Comparison of ENCODE assay signal across 10 cellular contexts in genomic region chr1:211605613-211606326, GRCh38. TPM values are rescaled to one million over a fixed set of nuclear protein-coding genes. Genes with fewer than 3 reads are reported as not detected.
DNase-seq lines count a peak whose midpoint lies in the region; ATAC-seq, FAIRE-seq and TF ChIP-seq lines count a peak whose summit lies in the region.
"Had no signal": no experiment of that assay in that cellular context is flagged by ENCODE, and none has a peak within 500 bp of the region (broad histone marks: within the 10 kb centered on the region; RNA-seq: fewer than 3 reads in every experiment).

No MANE protein-coding gene starts in this region.

- no peaks in the 10 kb centered on the region for H3K9me3 Mint-ChIP-seq in CD4-positive, CD25-positive, alpha-beta regulatory T cell
- H3K9me3 Mint-ChIP-seq in activated CD8-positive, alpha-beta T cell treated with anti-CD3 and anti-CD28 coated beads, Interleukin-2, amount 10 ng/mL, durations not matched to agents 7 days and 5 days (ENCODE audit: insufficient read depth): no peaks in the 10 kb centered on the region
- peaks cover 0 to 2% (median 0%) of the 10 kb centered on the region in 11 donors for H3K9me3 Mint-ChIP-seq in naive thymus-derived CD4-positive, alpha-beta T cell
- H3K9me3 Mint-ChIP-seq: stimulated activated naive CD8-positive, alpha-beta T cell treated with anti-CD3 and anti-CD28 coated beads, Interleukin-15, amount 100 ng/mL, for 72 hours had no signal

- peak overlapping the region in 3 of 4 donors; percentile 43 to 86 (median 83) for H3K4me3 Mint-ChIP-seq in CD4-positive, CD25-positive, alpha-beta regulatory T cell
- H3K4me3 Mint-ChIP-seq in activated CD8-positive, alpha-beta T cell treated with anti-CD3 and anti-CD28 coated beads, Interleukin-2, amount 10 ng/mL, durations not matched to agents 7 days and 5 days: peak overlapping the region; percentile 60
- peak overlapping the region; percentile 35 to 87 (median 82) for H3K4me3 Mint-ChIP-seq in naive thymus-derived CD4-positive, alpha-beta T cell

- CTCF ChIA-PET in activated CD8-positive, alpha-beta T cell treated with anti-CD3 and anti-CD28 coated beads, Interleukin-2, amount 10 ng/mL, durations not matched to agents 7 days and 5 days (lab: Charles Lee): interaction anchor here (0.9 to 1.3 kb wide), 6 partner anchors 15 to 91 kb away, joined by 3 to 6 read pairs (median 3); partner anchors contain the start of gene SLC30A1
- CTCF ChIA-PET in naive thymus-derived CD4-positive, alpha-beta T cell (lab: Charles Lee): interaction anchor here (0.9 to 1.1 kb wide), 2 partner anchors 27 to 39 kb away, joined by 3 read pairs; partner anchors contain the start of gene SLC30A1

- no peaks in the 10 kb centered on the region for H3K36me3 ChIP-seq in CD4-positive, CD25-positive, alpha-beta regulatory T cell (ENCODE audit: control insufficient read depth, insufficient read depth, low read length)
- no peaks in the 10 kb centered on the region for H3K36me3 ChIP-seq in naive thymus-derived CD4-positive, alpha-beta T cell (ENCODE audit: control insufficient read depth in 2 of 3, insufficient read depth in 3 of 3, low read length in 3 of 3)

- H3K27me3 ChIP-seq in CD4-positive, CD25-positive, alpha-beta regulatory T cell (ENCODE audit: control insufficient read depth, insufficient read depth, low read length): peaks cover under 1% of the 10 kb centered on the region
- H3K27me3 ChIP-seq in naive thymus-derived CD4-positive, alpha-beta T cell (ENCODE audit: control insufficient read depth in 2 of 2, insufficient read depth in 2 of 2, low read length in 2 of 2): no peaks in the 10 kb centered on the region

- FAIRE-seq in RCC 7860 (lab: Jason Lieb, UNC): no peak

- peaks cover 16% of the 10 kb centered on the region for H3K27me3 Mint-ChIP-seq in CD4-positive, CD25-positive, alpha-beta regulatory T cell
- peaks cover 18% of the 10 kb centered on the region for H3K27me3 Mint-ChIP-seq in activated CD8-positive, alpha-beta T cell treated with anti-CD3 and anti-CD28 coated beads, Interleukin-2, amount 10 ng/mL, durations not matched to agents 7 days and 5 days (ENCODE audit: low read depth)
- H3K27me3 Mint-ChIP-seq in naive thymus-derived CD4-positive, alpha-beta T cell: peaks cover 0 to 12% (median 0%) of the 10 kb centered on the region in 5 donors
- H3K27me3 Mint-ChIP-seq: stimulated activated naive CD8-positive, alpha-beta T cell treated with anti-CD3 and anti-CD28 coated beads, Interleukin-15, amount 100 ng/mL, for 72 hours had no signal

- intact Hi-C loops in naive thymus-derived CD4-positive, alpha-beta T cell (cut with micrococcal nuclease): loop anchor here in 1 of 2 donors (1.0 kb wide), 1 partner anchor 26 kb away; the partner anchor contains the start of gene SLC30A1

- no peak overlapping the region for H3K27ac ChIP-seq in CD4-positive, CD25-positive, alpha-beta regulatory T cell (ENCODE audit: insufficient read depth, low read length, poor library complexity, severe bottlenecking)
- no peak overlapping the region for H3K27ac ChIP-seq in naive thymus-derived CD4-positive, alpha-beta T cell (ENCODE audit: low read depth, low read length)

- peak overlapping the region; percentile 59 for H3K4me3 ChIP-seq in CD4-positive, CD25-positive, alpha-beta regulatory T cell (ENCODE audit: low read depth, low read length)
- peak overlapping the region; percentile 57 for H3K4me3 ChIP-seq in GM12864 (ENCODE audit: low read depth, low read length)
- peak overlapping the region; percentile 46 for H3K4me3 ChIP-seq in naive thymus-derived CD4-positive, alpha-beta T cell (ENCODE audit: low read length)

- no peak for ATAC-seq in CD4-positive, CD25-positive, alpha-beta regulatory T cell (ENCODE audit: low read depth in 2 of 2)
- no peak for ATAC-seq in activated CD8-positive, alpha-beta T cell treated with anti-CD3 and anti-CD28 coated beads, Interleukin-2, amount 10 ng/mL, durations not matched to agents 7 days and 5 days
- no peak for ATAC-seq in naive thymus-derived CD4-positive, alpha-beta T cell
- ATAC-seq in HG03520 (IDR thresholded peaks at IDR 0.05; ENCODE audit: unreplicated experiment): no peak
- no peak for ATAC-seq in HG03342 (IDR thresholded peaks at IDR 0.05; ENCODE audit: unreplicated experiment)

- POLR2A ChIA-PET in activated CD8-positive, alpha-beta T cell treated with anti-CD3 and anti-CD28 coated beads, Interleukin-2, amount 10 ng/mL, durations not matched to agents 7 days and 5 days (lab: Charles Lee): interaction anchor here (0.7 to 1.0 kb wide), 2 partner anchors 27 to 430 kb away, joined by 3 to 4 read pairs; partner anchors contain the start of genes DTL, INTS7 and SLC30A1
- POLR2A ChIA-PET in naive thymus-derived CD4-positive, alpha-beta T cell (lab: Charles Lee): interaction anchor here (0.8 kb wide), 1 partner anchor 27 kb away, joined by 6 read pairs; the partner anchor contains the start of gene SLC30A1

- H3K27ac Mint-ChIP-seq in CD4-positive, CD25-positive, alpha-beta regulatory T cell: peak overlapping the region in 1 of 3 donors; percentile 87
- H3K27ac Mint-ChIP-seq in activated CD8-positive, alpha-beta T cell treated with anti-CD3 and anti-CD28 coated beads, Interleukin-2, amount 10 ng/mL, durations not matched to agents 7 days and 5 days: peak overlapping the region; percentile 14
- H3K27ac Mint-ChIP-seq in naive thymus-derived CD4-positive, alpha-beta T cell: peak overlapping the region in 5 of 9 donors; percentile 65 to 93 (median 79)
- H3K27ac Mint-ChIP-seq: stimulated activated naive CD8-positive, alpha-beta T cell treated with anti-CD3 and anti-CD28 coated beads, Interleukin-15, amount 100 ng/mL, for 72 hours had no signal

- no peak for DNase-seq in CD4-positive, CD25-positive, alpha-beta regulatory T cell
- DNase-seq in GM12864 (ENCODE audit: low read depth): no peak
- no peak for DNase-seq in activated CD8-positive, alpha-beta T cell treated with anti-CD3 and anti-CD28 coated beads, Interleukin-2, amount 10 ng/mL, durations not matched to agents 7 days and 5 days
- DNase-seq in naive thymus-derived CD4-positive, alpha-beta T cell: no peak
- no peak for DNase-seq in RCC 7860 (ENCODE audit: low spot score)
- DNase-seq: mesendoderm; NCI-H1092 treated with DMSO at 0.1 percent for 48 hours; stimulated activated naive CD8-positive, alpha-beta T cell treated with anti-CD3 and anti-CD28 coated beads, Interleukin-15, amount 100 ng/mL, for 72 hours had no signal

- TF ChIP-seq CTCF in GM12864 (IDR thresholded peaks at IDR 0.05; ENCODE audit: low read depth, low read length, missing control alignments): no peak

- peaks cover 8 to 25% (median 12%) of the 10 kb centered on the region in 4 donors for H3K4me1 Mint-ChIP-seq in CD4-positive, CD25-positive, alpha-beta regulatory T cell
- H3K4me1 Mint-ChIP-seq in activated CD8-positive, alpha-beta T cell treated with anti-CD3 and anti-CD28 coated beads, Interleukin-2, amount 10 ng/mL, durations not matched to agents 7 days and 5 days (ENCODE audit: low read depth): peaks cover 23% of the 10 kb centered on the region
- peaks cover 15 to 26% (median 23%) of the 10 kb centered on the region in 7 donors for H3K4me1 Mint-ChIP-seq in naive thymus-derived CD4-positive, alpha-beta T cell

- H3K36me3 Mint-ChIP-seq in CD4-positive, CD25-positive, alpha-beta regulatory T cell: no peaks in the 10 kb centered on the region
- H3K36me3 Mint-ChIP-seq in activated CD8-positive, alpha-beta T cell treated with anti-CD3 and anti-CD28 coated beads, Interleukin-2, amount 10 ng/mL, durations not matched to agents 7 days and 5 days (ENCODE audit: low read depth): no peaks in the 10 kb centered on the region
- H3K36me3 Mint-ChIP-seq in naive thymus-derived CD4-positive, alpha-beta T cell: peaks cover 0 to 7% (median 0%) of the 10 kb centered on the region in 5 donors

- peaks cover 6% of the 10 kb centered on the region for H3K4me1 ChIP-seq in CD4-positive, CD25-positive, alpha-beta regulatory T cell (ENCODE audit: control insufficient read depth, insufficient read depth, low read length, poor library complexity, severe bottlenecking)
- H3K4me1 ChIP-seq in naive thymus-derived CD4-positive, alpha-beta T cell (ENCODE audit: control insufficient read depth in 2 of 2, insufficient read depth in 2 of 2, low read length in 2 of 2): peaks cover 0 to 5% of the 10 kb centered on the region in 2 donors

- H3K9me3 ChIP-seq in CD4-positive, CD25-positive, alpha-beta regulatory T cell (ENCODE audit: control insufficient read depth in 2 of 2, low read length in 2 of 2): no peaks in the 10 kb centered on the region
- no peaks in the 10 kb centered on the region for H3K9me3 ChIP-seq in naive thymus-derived CD4-positive, alpha-beta T cell (ENCODE audit: control insufficient read depth in 2 of 3, low read length in 3 of 3)

RNA-seq across cellular contexts. Expression of gene SLC30A1, which starts 26.8 kb away (rescaled TPM):
- total RNA-seq in CD4-positive, CD25-positive, alpha-beta regulatory T cell: 8.1 TPM
- polyA plus RNA-seq in CD4-positive, CD25-positive, alpha-beta regulatory T cell: 1 to 10 TPM; 1.8 to 4.1 (median 3.0) TPM
- total RNA-seq in activated CD8-positive, alpha-beta T cell treated with anti-CD3 and anti-CD28 coated beads, Interleukin-2, amount 10 ng/mL, durations not matched to agents 7 days and 5 days: 10 to 100 TPM; 14.5 to 15.6 TPM
- 10 to 100 TPM in 1 of 5 experiments, 1 to 10 TPM in 4; 5.8 to 12.1 (median 8.8) TPM for total RNA-seq in naive thymus-derived CD4-positive, alpha-beta T cell
- polyA plus RNA-seq in naive thymus-derived CD4-positive, alpha-beta T cell: 1 to 10 TPM; 1.1 to 2.0 TPM
